Comparison of ENCODE assay signal across 13 cellular contexts in genomic region chr1:30655672-30656071, GRCh38.
A peak's percentile ranks its signal among the peaks of the same experiment; 100 is the strongest.
DNase-seq lines count a peak whose midpoint lies in the region; ATAC-seq and TF ChIP-seq lines count a peak whose summit lies in the region.
"Had no signal": no experiment of that assay in that cellular context is flagged by ENCODE, and none has a peak within 500 bp of the region (broad histone marks: within the 10 kb centered on the region; RNA-seq: fewer than 3 reads in every experiment).

No MANE protein-coding gene starts in this region.

- H2BK5ac ChIP-seq in neuronal stem cell (ENCODE audit: low read length): peak overlapping the region; percentile 70

- H3K4ac ChIP-seq in neuronal stem cell (ENCODE audit: low read length): peak overlapping the region; percentile 43

- H3K27me3 ChIP-seq in cardiac muscle cell: no peaks in the 10 kb centered on the region
- peaks cover 0 to 21% (median 0%) of the 10 kb centered on the region in 3 experiments for H3K27me3 ChIP-seq in neuronal stem cell (ENCODE audit: control insufficient read depth in 3 of 3, insufficient read depth in 3 of 3, low read depth in 1 of 3, low read length in 3 of 3)
- H3K27me3 ChIP-seq in upper lobe of right lung: peaks cover 11% of the 10 kb centered on the region
- H3K27me3 ChIP-seq in tibial artery: peaks cover 0 to 72% of the 10 kb centered on the region in 2 donors
- H3K27me3 ChIP-seq in SK-N-SH (ENCODE audit: insufficient read depth): no peaks in the 10 kb centered on the region

- H2AK5ac ChIP-seq in neuronal stem cell (ENCODE audit: low read depth, low read length): peak overlapping the region; percentile 98

- TF ChIP-seq EP300 in SK-N-SH (IDR thresholded peaks at IDR 0.05; ENCODE audit: borderline replicate concordance in 1 of 2, low read depth in 1 of 2, low read length in 1 of 2): no peak

- no peaks in the 10 kb centered on the region for H3K36me3 Mint-ChIP-seq in chondrocyte (ENCODE audit: low read depth)
- H3K36me3 Mint-ChIP-seq: CD4-positive, CD25-positive, alpha-beta regulatory T cell had no signal

- no peak overlapping the region for H4K8ac ChIP-seq in neuronal stem cell (ENCODE audit: low read depth, low read length)

- H3K27ac ChIP-seq in cardiac muscle cell (peak overlapping the region; percentile 38), neuronal stem cell (replicated peaks; ENCODE audit: low read length) (no peak overlapping the region), upper lobe of right lung (no peak overlapping the region), tibial artery (no peak overlapping the region), SK-N-SH (ENCODE audit: low read depth in 2 of 2, low read length in 1 of 2) (no peak overlapping the region)
- H3K27ac ChIP-seq: BLaER1 treated with 17β-estradiol and CSF1 and Interleukin-3, amounts not matched to agents 10 nM and 100 nM had no signal

- WGBS in neuronal stem cell (ENCODE audit: extremely low coverage in 2 of 2, insufficient read length in 2 of 2, insufficient replicate concordance in 1 of 2), 2 donors: no CpG with 5 or more reads among the region's 3 CpGs
- 57% methylated on average over 3 of the region's 3 CpGs for WGBS in SK-N-SH (ENCODE audit: low lambda C conversion rate)

- no peak overlapping the region for H4K91ac ChIP-seq in neuronal stem cell (ENCODE audit: low read depth, low read length, poor library complexity)

- H3K23ac ChIP-seq in neuronal stem cell (ENCODE audit: low read depth, low read length, poor library complexity): no peak overlapping the region

- no peaks in the 10 kb centered on the region for H3K9me2 ChIP-seq in SK-N-SH

- H3K9me3 Mint-ChIP-seq in chondrocyte (ENCODE audit: low read depth): no peaks in the 10 kb centered on the region

- no peak overlapping the region for H3K4me3 Mint-ChIP-seq in chondrocyte (ENCODE audit: unreplicated experiment)
- H3K4me3 Mint-ChIP-seq: CD4-positive, CD25-positive, alpha-beta regulatory T cell had no signal

- peak overlapping the region; percentile 63 for H3K14ac ChIP-seq in neuronal stem cell (ENCODE audit: low read length)

- H4K20me1 ChIP-seq in SK-N-SH (ENCODE audit: insufficient read depth): no peaks in the 10 kb centered on the region
- H4K20me1 ChIP-seq: BLaER1 treated with 17β-estradiol and CSF1 and Interleukin-3, amounts not matched to agents 10 nM and 100 nM had no signal

- H3K27ac Mint-ChIP-seq in chondrocyte (ENCODE audit: unreplicated experiment): no peak overlapping the region
- H3K27ac Mint-ChIP-seq: CD4-positive, CD25-positive, alpha-beta regulatory T cell had no signal

- H3K4me2 ChIP-seq in neuronal stem cell (ENCODE audit: insufficient read depth, low read length, poor library complexity, severe bottlenecking) (peak overlapping the region; percentile 4), SK-N-SH (no peak overlapping the region)
- H3K4me2 ChIP-seq: BLaER1 treated with 17β-estradiol and CSF1 and Interleukin-3, amounts not matched to agents 10 nM and 100 nM had no signal

- H3K79me1 ChIP-seq in neuronal stem cell (ENCODE audit: low read depth, low read length): peaks cover 4% of the 10 kb centered on the region

- H2AFZ ChIP-seq in neuronal stem cell (ENCODE audit: low read length) (no peak overlapping the region), SK-N-SH (ENCODE audit: low read depth) (no peak overlapping the region)

- intact Hi-C loops in left cardiac atrium (cut with DNase I) (loop anchor here in 1 of 2 donors (10.0 kb wide), 1 partner anchor 1101 kb away; no protein-coding TSS in a partner anchor), upper lobe of right lung (cut with DNase I) (no loop called here), tibial artery (cut with DNase I; ENCODE audit: low total_unique reads) (no loop called here)

- no peak overlapping the region for H2BK12ac ChIP-seq in neuronal stem cell (ENCODE audit: low read length)

- no peaks in the 10 kb centered on the region for H3K4me1 Mint-ChIP-seq in chondrocyte (ENCODE audit: low read depth)
- H3K4me1 Mint-ChIP-seq: CD4-positive, CD25-positive, alpha-beta regulatory T cell had no signal

- H3K79me2 ChIP-seq in SK-N-SH (ENCODE audit: insufficient read depth): no peaks in the 10 kb centered on the region

- TF ChIP-seq CTCF in cardiac muscle cell (IDR thresholded peaks at IDR 0.05; ENCODE audit: low read depth, low read length): no peak
- no peak for TF ChIP-seq CTCF in chondrocyte (IDR thresholded peaks at IDR 0.05)
- no peak for TF ChIP-seq CTCF in upper lobe of right lung (IDR thresholded peaks at IDR 0.05)
- no peak for TF ChIP-seq CTCF in tibial artery (IDR thresholded peaks at IDR 0.05)
- TF ChIP-seq CTCF in SK-N-SH (IDR thresholded peaks at IDR 0.05): no peak

- no peak overlapping the region for H3K9ac ChIP-seq in neuronal stem cell (ENCODE audit: low read depth, low read length, poor library complexity)
- no peak overlapping the region for H3K9ac ChIP-seq in SK-N-SH
- H3K9ac ChIP-seq: BLaER1 treated with 17β-estradiol and CSF1 and Interleukin-3, amounts not matched to agents 10 nM and 100 nM had no signal

- ATAC-seq in left cardiac atrium (no peak), upper lobe of right lung (no peak)
- ATAC-seq: GM12878 had no signal

- H3K4me3 ChIP-seq in cardiac muscle cell (no peak overlapping the region), neuronal stem cell (ENCODE audit: low read length in 2 of 2) (no peak overlapping the region), upper lobe of right lung (no peak overlapping the region), tibial artery (no peak overlapping the region), SK-N-SH (ENCODE audit: low read depth in 2 of 2, low read length in 1 of 2) (no peak overlapping the region)
- H3K4me3 ChIP-seq: BLaER1 treated with 17β-estradiol and CSF1 and Interleukin-3, amounts not matched to agents 10 nM and 100 nM; GM12878 had no signal

- H3K4me1 ChIP-seq in cardiac muscle cell (ENCODE audit: low read depth): peaks cover 3% of the 10 kb centered on the region
- H3K4me1 ChIP-seq in neuronal stem cell (ENCODE audit: control insufficient read depth in 2 of 2, insufficient read depth in 1 of 2, low read depth in 1 of 2, low read length in 2 of 2): peaks cover 0 to 13% of the 10 kb centered on the region in 2 donors
- H3K4me1 ChIP-seq in upper lobe of right lung: no peaks in the 10 kb centered on the region
- no peaks in the 10 kb centered on the region for H3K4me1 ChIP-seq in tibial artery
- H3K4me1 ChIP-seq in SK-N-SH (ENCODE audit: control insufficient read depth in 1 of 2, insufficient read depth in 2 of 2, low read depth in 1 of 2, low read length in 1 of 2): peaks cover 0 to 16% of the 10 kb centered on the region in 2 experiments; a peak in 1 of 4 replicates

- H2BK120ac ChIP-seq in neuronal stem cell (ENCODE audit: low read depth, low read length): no peak overlapping the region

- H3F3A ChIP-seq in SK-N-SH (replicated peaks; ENCODE audit: insufficient read depth): no peaks in the 10 kb centered on the region

- TF ChIP-seq RAD21 in SK-N-SH (IDR thresholded peaks at IDR 0.05; ENCODE audit: low read length): no peak

- no peak overlapping the region for H3K18ac ChIP-seq in neuronal stem cell (ENCODE audit: low read length)

- H3K36me3 ChIP-seq in cardiac muscle cell (no peaks in the 10 kb centered on the region), neuronal stem cell (replicated peaks in 1 of 2; ENCODE audit: control insufficient read depth in 2 of 2, insufficient read depth in 2 of 2, low read length in 2 of 2) (no peaks in the 10 kb centered on the region), upper lobe of right lung (no peaks in the 10 kb centered on the region), tibial artery (no peaks in the 10 kb centered on the region), SK-N-SH (replicated peaks in 1 of 2; ENCODE audit: control insufficient read depth in 1 of 2, insufficient read depth in 2 of 2, low read length in 1 of 2) (no peaks in the 10 kb centered on the region)
- H3K36me3 ChIP-seq: BLaER1 treated with 17β-estradiol and CSF1 and Interleukin-3, amounts not matched to agents 10 nM and 100 nM had no signal

- DNase-seq in cardiac muscle cell (ENCODE audit: low read depth in 1 of 2, low spot score in 1 of 2): no peak
- DNase-seq in left cardiac atrium: no peak
- peak; percentile 62 for DNase-seq in chondrocyte (ENCODE audit: low spot score)
- DNase-seq in neuronal stem cell (ENCODE audit: low spot score): no peak
- peak; percentile 42 for DNase-seq in upper lobe of right lung
- no peak for DNase-seq in tibial artery
- no peak for DNase-seq in SK-N-SH
- no peak for DNase-seq in HK-2 (ENCODE audit: unreplicated experiment)
- DNase-seq: ACHN; CD4-positive, CD25-positive, alpha-beta regulatory T cell; DMS 273 treated with DMSO at 0.1 percent for 48 hours had no signal

- H3K9me3 ChIP-seq in cardiac muscle cell (ENCODE audit: low read depth): no peaks in the 10 kb centered on the region
- H3K9me3 ChIP-seq in neuronal stem cell (replicated peaks in 1 of 2; ENCODE audit: control insufficient read depth in 2 of 2, insufficient read depth in 1 of 2, low read depth in 1 of 2, low read length in 2 of 2): no peaks in the 10 kb centered on the region
- no peaks in the 10 kb centered on the region for H3K9me3 ChIP-seq in upper lobe of right lung
- no peaks in the 10 kb centered on the region for H3K9me3 ChIP-seq in tibial artery
- H3K9me3 ChIP-seq in SK-N-SH: no peaks in the 10 kb centered on the region
- H3K9me3 ChIP-seq: BLaER1 treated with 17β-estradiol and CSF1 and Interleukin-3, amounts not matched to agents 10 nM and 100 nM had no signal

- H2BK15ac ChIP-seq in neuronal stem cell (ENCODE audit: low read length): no peak overlapping the region

- H3K27me3 Mint-ChIP-seq in chondrocyte (ENCODE audit: low read depth): peaks cover 26% of the 10 kb centered on the region

- POLR2A ChIA-PET in SK-N-SH (lab: Yijun Ruan, JAX): no interaction called here

- CTCF ChIA-PET in SK-N-SH (lab: Yijun Ruan, JAX): interaction anchor here (0.6 to 1.0 kb wide), 3 partner anchors 52 to 1104 kb away, joined by 3 to 4 read pairs (median 3); no protein-coding TSS in a partner anchor

TF ChIP-seq in SK-N-SH, 30 proteins besides CTCF, POLR2A, EP300 and RAD21:
- TF ChIP-seq TEAD4 (IDR thresholded peaks at IDR 0.05; ENCODE audit: borderline replicate concordance, insufficient read depth) (no peak), NFIC (IDR thresholded peaks at IDR 0.05; ENCODE audit: borderline replicate concordance) (no peak)

Comparison
In these comparisons a context has a peak if more than half of its experiments do, and no peak if none do; other contexts are left out.
1. DNase-seq: peak in chondrocyte (single experiment) and upper lobe of right lung (single experiment); none in cardiac muscle cell (0 of 2), left cardiac atrium (single experiment), neuronal stem cell (single experiment), tibial artery (0 of 2), SK-N-SH (single experiment) and HK-2 (single experiment).